Comparison of ENCODE assay signal across 1 cellular context in the genomic region with DNA sequence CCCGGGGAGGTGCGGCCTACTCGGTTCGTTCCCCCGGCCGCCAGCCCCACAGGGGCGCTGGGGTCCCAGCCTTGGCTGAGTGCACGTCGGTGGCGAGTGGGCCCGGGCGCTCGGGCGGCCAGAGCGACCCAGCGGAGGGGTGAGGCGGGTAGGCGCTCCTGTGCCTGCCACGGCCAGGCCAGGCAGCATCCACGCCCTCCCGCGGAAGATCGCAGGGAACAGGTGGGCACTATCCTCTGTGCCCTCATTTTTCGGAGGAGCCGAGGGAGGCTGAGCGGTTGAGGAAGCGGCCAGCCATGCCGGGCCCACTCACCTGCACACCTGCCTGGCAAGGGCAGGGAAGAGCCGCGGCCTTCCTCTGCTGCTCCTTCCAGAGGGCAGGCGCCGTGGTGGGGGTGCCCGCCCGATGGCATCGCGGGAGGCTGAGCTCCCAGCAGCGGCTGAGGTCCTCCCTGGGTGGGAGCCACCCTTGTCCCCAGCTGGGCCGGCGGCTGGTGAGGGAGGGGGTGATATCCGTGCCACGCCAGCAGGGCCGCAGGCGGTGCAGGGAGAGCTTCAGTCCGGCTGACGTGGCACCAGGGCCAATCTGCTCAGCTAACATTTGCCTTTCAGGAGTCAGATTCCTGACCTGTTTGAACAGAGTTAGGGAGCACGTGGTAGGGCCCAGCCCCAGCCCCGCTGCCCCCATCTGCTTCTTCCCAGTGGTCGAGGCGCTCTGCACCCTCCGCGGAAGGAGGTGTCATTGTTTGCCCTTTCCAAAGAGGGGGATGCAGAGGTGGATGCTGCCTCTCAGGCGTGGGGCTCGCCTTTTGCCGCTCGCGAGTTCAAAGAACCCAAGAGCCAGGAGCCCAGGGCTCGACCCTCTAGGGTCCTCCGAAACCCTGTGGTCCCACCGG.
TF ChIP-seq lines count a peak whose summit lies in the region.

No MANE protein-coding gene starts in this region.

TF ChIP-seq in HepG2, 621 proteins besides CTCF, POLR2A, EP300 and RAD21 (continued from another document and continues in another):
- TF ChIP-seq, protein P1, sequence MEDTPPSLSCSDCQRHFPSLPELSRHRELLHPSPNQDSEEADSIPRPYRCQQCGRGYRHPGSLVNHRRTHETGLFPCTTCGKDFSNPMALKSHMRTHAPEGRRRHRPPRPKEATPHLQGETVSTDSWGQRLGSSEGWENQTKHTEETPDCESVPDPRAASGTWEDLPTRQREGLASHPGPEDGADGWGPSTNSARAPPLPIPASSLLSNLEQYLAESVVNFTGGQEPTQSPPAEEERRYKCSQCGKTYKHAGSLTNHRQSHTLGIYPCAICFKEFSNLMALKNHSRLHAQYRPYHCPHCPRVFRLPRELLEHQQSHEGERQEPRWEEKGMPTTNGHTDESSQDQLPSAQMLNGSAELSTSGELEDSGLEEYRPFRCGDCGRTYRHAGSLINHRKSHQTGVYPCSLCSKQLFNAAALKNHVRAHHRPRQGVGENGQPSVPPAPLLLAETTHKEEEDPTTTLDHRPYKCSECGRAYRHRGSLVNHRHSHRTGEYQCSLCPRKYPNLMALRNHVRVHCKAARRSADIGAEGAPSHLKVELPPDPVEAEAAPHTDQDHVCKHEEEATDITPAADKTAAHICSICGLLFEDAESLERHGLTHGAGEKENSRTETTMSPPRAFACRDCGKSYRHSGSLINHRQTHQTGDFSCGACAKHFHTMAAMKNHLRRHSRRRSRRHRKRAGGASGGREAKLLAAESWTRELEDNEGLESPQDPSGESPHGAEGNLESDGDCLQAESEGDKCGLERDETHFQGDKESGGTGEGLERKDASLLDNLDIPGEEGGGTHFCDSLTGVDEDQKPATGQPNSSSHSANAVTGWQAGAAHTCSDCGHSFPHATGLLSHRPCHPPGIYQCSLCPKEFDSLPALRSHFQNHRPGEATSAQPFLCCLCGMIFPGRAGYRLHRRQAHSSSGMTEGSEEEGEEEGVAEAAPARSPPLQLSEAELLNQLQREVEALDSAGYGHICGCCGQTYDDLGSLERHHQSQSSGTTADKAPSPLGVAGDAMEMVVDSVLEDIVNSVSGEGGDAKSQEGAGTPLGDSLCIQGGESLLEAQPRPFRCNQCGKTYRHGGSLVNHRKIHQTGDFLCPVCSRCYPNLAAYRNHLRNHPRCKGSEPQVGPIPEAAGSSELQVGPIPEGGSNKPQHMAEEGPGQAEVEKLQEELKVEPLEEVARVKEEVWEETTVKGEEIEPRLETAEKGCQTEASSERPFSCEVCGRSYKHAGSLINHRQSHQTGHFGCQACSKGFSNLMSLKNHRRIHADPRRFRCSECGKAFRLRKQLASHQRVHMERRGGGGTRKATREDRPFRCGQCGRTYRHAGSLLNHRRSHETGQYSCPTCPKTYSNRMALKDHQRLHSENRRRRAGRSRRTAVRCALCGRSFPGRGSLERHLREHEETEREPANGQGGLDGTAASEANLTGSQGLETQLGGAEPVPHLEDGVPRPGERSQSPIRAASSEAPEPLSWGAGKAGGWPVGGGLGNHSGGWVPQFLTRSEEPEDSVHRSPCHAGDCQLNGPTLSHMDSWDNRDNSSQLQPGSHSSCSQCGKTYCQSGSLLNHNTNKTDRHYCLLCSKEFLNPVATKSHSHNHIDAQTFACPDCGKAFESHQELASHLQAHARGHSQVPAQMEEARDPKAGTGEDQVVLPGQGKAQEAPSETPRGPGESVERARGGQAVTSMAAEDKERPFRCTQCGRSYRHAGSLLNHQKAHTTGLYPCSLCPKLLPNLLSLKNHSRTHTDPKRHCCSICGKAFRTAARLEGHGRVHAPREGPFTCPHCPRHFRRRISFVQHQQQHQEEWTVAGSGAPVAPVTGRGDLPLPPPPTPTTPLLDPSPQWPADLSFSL (CRISPR knock-in tag; IDR thresholded peaks at IDR 0.05) = no peak
- TF ChIP-seq NFKBIZ (CRISPR knock-in tag; IDR thresholded peaks at IDR 0.05) = 0 out of 2 replicates have a peak, but pooled peaks have one; percentile 10
- no peak for TF ChIP-seq TCF12 (IDR thresholded peaks at IDR 0.05)
- TF ChIP-seq TCF12 (CRISPR knock-in tag; IDR thresholded peaks at IDR 0.05) = no peak
- no peak for TF ChIP-seq ZFP41 (CRISPR knock-in tag; IDR thresholded peaks at IDR 0.05; ENCODE audit: borderline replicate concordance)
- TF ChIP-seq, protein P2, sequence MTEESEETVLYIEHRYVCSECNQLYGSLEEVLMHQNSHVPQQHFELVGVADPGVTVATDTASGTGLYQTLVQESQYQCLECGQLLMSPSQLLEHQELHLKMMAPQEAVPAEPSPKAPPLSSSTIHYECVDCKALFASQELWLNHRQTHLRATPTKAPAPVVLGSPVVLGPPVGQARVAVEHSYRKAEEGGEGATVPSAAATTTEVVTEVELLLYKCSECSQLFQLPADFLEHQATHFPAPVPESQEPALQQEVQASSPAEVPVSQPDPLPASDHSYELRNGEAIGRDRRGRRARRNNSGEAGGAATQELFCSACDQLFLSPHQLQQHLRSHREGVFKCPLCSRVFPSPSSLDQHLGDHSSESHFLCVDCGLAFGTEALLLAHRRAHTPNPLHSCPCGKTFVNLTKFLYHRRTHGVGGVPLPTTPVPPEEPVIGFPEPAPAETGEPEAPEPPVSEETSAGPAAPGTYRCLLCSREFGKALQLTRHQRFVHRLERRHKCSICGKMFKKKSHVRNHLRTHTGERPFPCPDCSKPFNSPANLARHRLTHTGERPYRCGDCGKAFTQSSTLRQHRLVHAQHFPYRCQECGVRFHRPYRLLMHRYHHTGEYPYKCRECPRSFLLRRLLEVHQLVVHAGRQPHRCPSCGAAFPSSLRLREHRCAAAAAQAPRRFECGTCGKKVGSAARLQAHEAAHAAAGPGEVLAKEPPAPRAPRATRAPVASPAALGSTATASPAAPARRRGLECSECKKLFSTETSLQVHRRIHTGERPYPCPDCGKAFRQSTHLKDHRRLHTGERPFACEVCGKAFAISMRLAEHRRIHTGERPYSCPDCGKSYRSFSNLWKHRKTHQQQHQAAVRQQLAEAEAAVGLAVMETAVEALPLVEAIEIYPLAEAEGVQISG (CRISPR knock-in tag; IDR thresholded peaks at IDR 0.05) = no peak
- TF ChIP-seq REXO4 (CRISPR knock-in tag; IDR thresholded peaks at IDR 0.05; ENCODE audit: borderline replicate concordance) = no peak
- TF ChIP-seq ATM (IDR thresholded peaks at IDR 0.05; ENCODE audit: borderline replicate concordance) = no peak
- TF ChIP-seq, protein P3, sequence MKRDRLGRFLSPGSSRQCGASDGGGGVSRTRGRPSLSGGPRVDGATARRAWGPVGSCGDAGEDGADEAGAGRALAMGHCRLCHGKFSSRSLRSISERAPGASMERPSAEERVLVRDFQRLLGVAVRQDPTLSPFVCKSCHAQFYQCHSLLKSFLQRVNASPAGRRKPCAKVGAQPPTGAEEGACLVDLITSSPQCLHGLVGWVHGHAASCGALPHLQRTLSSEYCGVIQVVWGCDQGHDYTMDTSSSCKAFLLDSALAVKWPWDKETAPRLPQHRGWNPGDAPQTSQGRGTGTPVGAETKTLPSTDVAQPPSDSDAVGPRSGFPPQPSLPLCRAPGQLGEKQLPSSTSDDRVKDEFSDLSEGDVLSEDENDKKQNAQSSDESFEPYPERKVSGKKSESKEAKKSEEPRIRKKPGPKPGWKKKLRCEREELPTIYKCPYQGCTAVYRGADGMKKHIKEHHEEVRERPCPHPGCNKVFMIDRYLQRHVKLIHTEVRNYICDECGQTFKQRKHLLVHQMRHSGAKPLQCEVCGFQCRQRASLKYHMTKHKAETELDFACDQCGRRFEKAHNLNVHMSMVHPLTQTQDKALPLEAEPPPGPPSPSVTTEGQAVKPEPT (CRISPR knock-in tag; IDR thresholded peaks at IDR 0.05; ENCODE audit: low read depth) = no peak
- no peak for TF ChIP-seq ZNF432 (CRISPR knock-in tag; IDR thresholded peaks at IDR 0.05; ENCODE audit: borderline replicate concordance)
- TF ChIP-seq, protein P4, sequence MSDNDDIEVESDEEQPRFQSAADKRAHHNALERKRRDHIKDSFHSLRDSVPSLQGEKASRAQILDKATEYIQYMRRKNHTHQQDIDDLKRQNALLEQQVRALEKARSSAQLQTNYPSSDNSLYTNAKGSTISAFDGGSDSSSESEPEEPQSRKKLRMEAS (IDR thresholded peaks at IDR 0.05) = peak; percentile 77; the same call in 1 of the 2 replicates
- TF ChIP-seq, protein P5, sequence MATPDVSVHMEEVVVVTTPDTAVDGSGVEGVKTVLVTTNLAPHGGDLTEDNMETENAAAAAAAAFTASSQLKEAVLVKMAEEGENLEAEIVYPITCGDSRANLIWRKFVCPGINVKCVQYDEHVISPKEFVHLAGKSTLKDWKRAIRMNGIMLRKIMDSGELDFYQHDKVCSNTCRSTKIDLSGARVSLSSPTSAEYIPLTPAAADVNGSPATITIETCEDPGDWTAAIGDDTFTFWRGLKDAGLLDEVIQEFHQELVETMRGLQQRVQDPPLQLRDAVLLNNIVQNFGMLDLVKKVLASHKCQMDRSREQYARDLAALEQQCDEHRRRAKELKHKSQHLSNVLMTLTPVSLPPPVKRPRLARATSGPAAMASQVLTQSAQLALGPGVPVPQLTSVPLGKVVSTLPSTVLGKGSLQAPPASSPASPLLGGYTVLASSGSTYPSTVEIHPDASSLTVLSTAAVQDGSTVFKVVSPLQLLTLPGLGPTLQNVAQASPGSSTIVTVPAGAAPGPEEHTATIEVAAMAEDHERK (CRISPR knock-in tag; IDR thresholded peaks at IDR 0.05; ENCODE audit: low read depth) = no peak
- TF ChIP-seq KDM4B (CRISPR knock-in tag; IDR thresholded peaks at IDR 0.05) = no peak
- no peak for TF ChIP-seq RXRB (CRISPR knock-in tag; IDR thresholded peaks at IDR 0.05; ENCODE audit: borderline replicate concordance)
- no peak for TF ChIP-seq SNRNP70 (IDR thresholded peaks at IDR 0.05; ENCODE audit: low read depth, low read length)
- 0 out of 2 replicates have a peak, but pooled peaks have one; percentile 34 for TF ChIP-seq TP53 (CRISPR knock-in tag; conservative IDR thresholded peaks at IDR 0.05)
- no peak for TF ChIP-seq RORA (CRISPR knock-in tag; IDR thresholded peaks at IDR 0.05)
- TF ChIP-seq ZNF672 (CRISPR knock-in tag; IDR thresholded peaks at IDR 0.05) = no peak
- peak; percentile 38; the same call in 1 of the 2 replicates for TF ChIP-seq TAF1 (CRISPR knock-in tag; IDR thresholded peaks at IDR 0.05)
- TF ChIP-seq, protein P6, sequence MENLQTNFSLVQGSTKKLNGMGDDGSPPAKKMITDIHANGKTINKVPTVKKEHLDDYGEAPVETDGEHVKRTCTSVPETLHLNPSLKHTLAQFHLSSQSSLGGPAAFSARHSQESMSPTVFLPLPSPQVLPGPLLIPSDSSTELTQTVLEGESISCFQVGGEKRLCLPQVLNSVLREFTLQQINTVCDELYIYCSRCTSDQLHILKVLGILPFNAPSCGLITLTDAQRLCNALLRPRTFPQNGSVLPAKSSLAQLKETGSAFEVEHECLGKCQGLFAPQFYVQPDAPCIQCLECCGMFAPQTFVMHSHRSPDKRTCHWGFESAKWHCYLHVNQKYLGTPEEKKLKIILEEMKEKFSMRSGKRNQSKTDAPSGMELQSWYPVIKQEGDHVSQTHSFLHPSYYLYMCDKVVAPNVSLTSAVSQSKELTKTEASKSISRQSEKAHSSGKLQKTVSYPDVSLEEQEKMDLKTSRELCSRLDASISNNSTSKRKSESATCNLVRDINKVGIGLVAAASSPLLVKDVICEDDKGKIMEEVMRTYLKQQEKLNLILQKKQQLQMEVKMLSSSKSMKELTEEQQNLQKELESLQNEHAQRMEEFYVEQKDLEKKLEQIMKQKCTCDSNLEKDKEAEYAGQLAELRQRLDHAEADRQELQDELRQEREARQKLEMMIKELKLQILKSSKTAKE (CRISPR knock-in tag; IDR thresholded peaks at IDR 0.05; ENCODE audit: borderline replicate concordance) = no peak
- TF ChIP-seq JUNB (CRISPR knock-in tag; IDR thresholded peaks at IDR 0.05; ENCODE audit: borderline replicate concordance) = no peak
- TF ChIP-seq ZFAT (CRISPR knock-in tag; conservative IDR thresholded peaks at IDR 0.05) = no peak
- TF ChIP-seq, protein P7, sequence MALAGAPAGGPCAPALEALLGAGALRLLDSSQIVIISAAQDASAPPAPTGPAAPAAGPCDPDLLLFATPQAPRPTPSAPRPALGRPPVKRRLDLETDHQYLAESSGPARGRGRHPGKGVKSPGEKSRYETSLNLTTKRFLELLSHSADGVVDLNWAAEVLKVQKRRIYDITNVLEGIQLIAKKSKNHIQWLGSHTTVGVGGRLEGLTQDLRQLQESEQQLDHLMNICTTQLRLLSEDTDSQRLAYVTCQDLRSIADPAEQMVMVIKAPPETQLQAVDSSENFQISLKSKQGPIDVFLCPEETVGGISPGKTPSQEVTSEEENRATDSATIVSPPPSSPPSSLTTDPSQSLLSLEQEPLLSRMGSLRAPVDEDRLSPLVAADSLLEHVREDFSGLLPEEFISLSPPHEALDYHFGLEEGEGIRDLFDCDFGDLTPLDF (CRISPR knock-in tag; IDR thresholded peaks at IDR 0.05) = no peak
- TF ChIP-seq PAX8 (CRISPR knock-in tag; IDR thresholded peaks at IDR 0.05; ENCODE audit: borderline replicate concordance) = no peak
- TF ChIP-seq IRF2 (CRISPR knock-in tag; IDR thresholded peaks at IDR 0.05) = no peak
- TF ChIP-seq RXRA (CRISPR knock-in tag; IDR thresholded peaks at IDR 0.05) = peak; percentile 47; the same call in 1 of the 2 replicates
- no peak for TF ChIP-seq ATF7 (IDR thresholded peaks at IDR 0.05)
- TF ChIP-seq ATF7 (CRISPR knock-in tag; IDR thresholded peaks at IDR 0.05) = no peak
- TF ChIP-seq HOXA9 (CRISPR knock-in tag; IDR thresholded peaks at IDR 0.05; ENCODE audit: borderline replicate concordance) = no peak
- no peak for TF ChIP-seq ZNF670 (CRISPR knock-in tag; IDR thresholded peaks at IDR 0.05; ENCODE audit: borderline replicate concordance)
- TF ChIP-seq, protein P8, sequence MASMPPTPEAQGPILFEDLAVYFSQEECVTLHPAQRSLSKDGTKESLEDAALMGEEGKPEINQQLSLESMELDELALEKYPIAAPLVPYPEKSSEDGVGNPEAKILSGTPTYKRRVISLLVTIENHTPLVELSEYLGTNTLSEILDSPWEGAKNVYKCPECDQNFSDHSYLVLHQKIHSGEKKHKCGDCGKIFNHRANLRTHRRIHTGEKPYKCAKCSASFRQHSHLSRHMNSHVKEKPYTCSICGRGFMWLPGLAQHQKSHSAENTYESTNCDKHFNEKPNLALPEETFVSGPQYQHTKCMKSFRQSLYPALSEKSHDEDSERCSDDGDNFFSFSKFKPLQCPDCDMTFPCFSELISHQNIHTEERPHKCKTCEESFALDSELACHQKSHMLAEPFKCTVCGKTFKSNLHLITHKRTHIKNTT (CRISPR knock-in tag; IDR thresholded peaks at IDR 0.05) = no peak
- 0 out of 2 replicates have a peak, but pooled peaks have one; percentile 36 for TF ChIP-seq MXD4 (CRISPR knock-in tag; IDR thresholded peaks at IDR 0.05)
- TF ChIP-seq, protein P9, sequence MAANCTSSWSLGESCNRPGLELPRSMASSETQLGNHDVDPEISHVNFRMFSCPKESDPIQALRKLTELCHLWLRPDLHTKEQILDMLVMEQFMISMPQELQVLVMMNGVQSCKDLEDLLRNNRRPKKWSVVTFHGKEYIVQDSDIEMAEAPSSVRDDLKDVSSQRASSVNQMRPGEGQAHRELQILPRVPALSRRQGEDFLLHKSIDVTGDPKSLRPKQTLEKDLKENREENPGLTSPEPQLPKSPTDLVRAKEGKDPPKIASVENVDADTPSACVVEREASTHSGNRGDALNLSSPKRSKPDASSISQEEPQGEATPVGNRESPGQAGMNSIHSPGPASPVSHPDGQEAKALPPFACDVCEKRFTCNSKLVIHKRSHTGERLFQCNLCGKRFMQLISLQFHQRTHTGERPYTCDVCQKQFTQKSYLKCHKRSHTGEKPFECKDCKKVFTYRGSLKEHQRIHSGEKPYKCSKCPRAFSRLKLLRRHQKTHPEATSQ (CRISPR knock-in tag; IDR thresholded peaks at IDR 0.05; ENCODE audit: borderline replicate concordance) = no peak
